ENCODE assay signal across 11 cellular contexts in genomic region chr4:73661646-73662119, GRCh38. TPM values are rescaled to one million over a fixed set of nuclear protein-coding genes. Genes with fewer than 3 reads are reported as not detected.
DNase-seq lines count a peak whose midpoint lies in the region; ATAC-seq and TF ChIP-seq lines count a peak whose summit lies in the region.
"Had no signal": no experiment of that assay in that cellular context is flagged by ENCODE, and none has a peak within 500 bp of the region (broad histone marks: within the 10 kb centered on the region; RNA-seq: fewer than 3 reads in every experiment).

No MANE protein-coding gene starts in this region.

- in situ Hi-C loops in Caki2 (cut with HindIII; ENCODE audit: low pct_unique_long_range_greater_than_20kb, low sequenced_read_pairs) (no loop called here), KBM-7 (cut with MboI; ENCODE audit: low pct_unique_long_range_greater_than_20kb, low sequenced_read_pairs) (loop anchor here (25.0 kb wide), 1 partner anchor 451 kb away; no protein-coding TSS in a partner anchor)

- no peaks in the 10 kb centered on the region for H3K4me1 Mint-ChIP-seq in Caco-2 (ENCODE audit: low read depth, unreplicated experiment)

- ATAC-seq in GM19035 (IDR thresholded peaks at IDR 0.05; ENCODE audit: unreplicated experiment) (no peak), GM19463 (IDR thresholded peaks at IDR 0.05; ENCODE audit: unreplicated experiment) (no peak)

- BruUV-seq in Caco-2 (replicated peaks; lab: Mats Ljungman, UMichigan): no TSS peak

- CTCF ChIA-PET in Caco-2 (lab: Charles Lee): interaction anchor here (0.8 to 1.9 kb wide), 2 partner anchors 33 to 88 kb away, joined by 3 to 4 read pairs; no protein-coding TSS in a partner anchor

- H3K9me3 Mint-ChIP-seq in Caco-2 (ENCODE audit: unreplicated experiment): no peaks in the 10 kb centered on the region

- POLR2A ChIA-PET in Caco-2 (lab: Charles Lee): no interaction called here

- no peak overlapping the region for H3K27ac Mint-ChIP-seq in Caco-2 (ENCODE audit: unreplicated experiment)

- H3K4me3 Mint-ChIP-seq in Caco-2 (ENCODE audit: unreplicated experiment): no peak overlapping the region

- TF ChIP-seq CTCF in kidney epithelial cell (IDR thresholded peaks at IDR 0.05; ENCODE audit: insufficient read depth, low read length, poor library complexity, severe bottlenecking): no peak
- no peak for TF ChIP-seq CTCF in Caco-2 (IDR thresholded peaks at IDR 0.05; ENCODE audit: insufficient read depth in 1 of 2, low read depth in 1 of 2, low read length in 1 of 2, severe bottlenecking in 1 of 2, unreplicated experiment in 1 of 2)

- H3K27me3 ChIP-seq in kidney epithelial cell (ENCODE audit: control insufficient read depth, insufficient read depth, low read length) (no peaks in the 10 kb centered on the region), Caco-2 (replicated peaks; ENCODE audit: control insufficient read depth, insufficient read depth, low read length) (no peaks in the 10 kb centered on the region)

- no peaks in the 10 kb centered on the region for H3K27me3 Mint-ChIP-seq in Caco-2 (ENCODE audit: insufficient read depth, unreplicated experiment)

- peak; percentile 64 for DNase-seq in Caki2 (ENCODE audit: low read depth)
- DNase-seq in KBM-7: peak; percentile 32
- peak; percentile 83 for DNase-seq in amniotic stem cell (lab: John Stamatoyannopoulos, UW)
- peak; percentile 99 for DNase-seq in kidney epithelial cell (ENCODE audit: low read depth)
- DNase-seq in Caco-2: no peak
- no peak for DNase-seq in NCI-H2171 (lab: John Stamatoyannopoulos, UW)
- DNase-seq: effector memory CD4-positive, alpha-beta T cell; NCI-H1105 had no signal

- no peaks in the 10 kb centered on the region for H3K36me3 ChIP-seq in kidney epithelial cell (ENCODE audit: control insufficient read depth, insufficient read depth, low read length)
- H3K36me3 ChIP-seq in Caco-2 (ENCODE audit: control insufficient read depth, insufficient read depth, low read length): no peaks in the 10 kb centered on the region

- H3K36me3 Mint-ChIP-seq in Caco-2 (ENCODE audit: insufficient read depth, unreplicated experiment): no peaks in the 10 kb centered on the region

- intact Hi-C loops in Caco-2 (cut with micrococcal nuclease; ENCODE audit: unreplicated experiment): loop anchor here (1.0 to 5.0 kb wide), 4 partner anchors 203 to 473 kb away; partner anchors contain the start of gene CXCL3

- H3K4me3 ChIP-seq in kidney epithelial cell (ENCODE audit: low read depth, low read length) (no peak overlapping the region), Caco-2 (ENCODE audit: low read depth, low read length) (no peak overlapping the region)
- H3K4me3 ChIP-seq: lung had no signal

- no peaks in the 10 kb centered on the region for H3K4me1 ChIP-seq in Caco-2

- H3K9me3 ChIP-seq in Caco-2: no peaks in the 10 kb centered on the region

RNA-seq across cellular contexts. Expression of gene RASSF6, which starts 41.4 kb away (rescaled TPM):
- total RNA-seq in Caki2 (2014; rRNA removed; shearing (Covaris generic); ENCODE audit: low replicate concordance): 0.52 and 1.0 TPM in 2 replicates
- total RNA-seq in kidney epithelial cell (4.4 and 7.0 TPM in 2 replicates), Caco-2 (2022) (2.4 and 2.9 TPM in 2 replicates)

Comparison
In these comparisons a context has a peak if more than half of its experiments do, and no peak if none do; other contexts are left out.
1. DNase-seq: peak in Caki2 (single experiment), KBM-7 (single experiment), amniotic stem cell (single experiment) and kidney epithelial cell (single experiment); none in Caco-2 (0 of 2) and NCI-H2171 (single experiment).